8 cellular contexts compared by ENCODE assay signal in genomic region chr5:115586525-115587146, GRCh38. TPM values are rescaled to one million over a fixed set of nuclear protein-coding genes. Genes with fewer than 3 reads are reported as not detected.
DNase-seq lines count a peak whose midpoint lies in the region; ATAC-seq and TF ChIP-seq lines count a peak whose summit lies in the region.

No MANE protein-coding gene starts in this region.

- TF ChIP-seq POLR2A in gastrocnemius medialis (IDR thresholded peaks at IDR 0.05): no peak

- H4K8ac ChIP-seq in mesendoderm (ENCODE audit: low read depth, low read length): no peak overlapping the region

- no TSS peak for BruUV-seq in Panc1 (replicated peaks; lab: Mats Ljungman, UMichigan)

- CTCF ChIA-PET in CD4-positive, alpha-beta memory T cell (lab: Charles Lee; ENCODE audit: partially characterized antibody): interaction anchor here (5.6 kb wide), 2 partner anchors 11 to 277 kb away, joined by 42 to 48 read pairs; no protein-coding TSS in a partner anchor
- CTCF ChIA-PET in HEK293 (lab: Yijun Ruan, JAX): interaction anchor here (0.9 to 5.2 kb wide), 2 partner anchors 14 to 277 kb away, joined by 5 to 23 read pairs; no protein-coding TSS in a partner anchor
- CTCF ChIA-PET in Panc1 (lab: Charles Lee): no interaction called here
- CTCF ChIA-PET in activated naive CD4-positive, alpha-beta T cell treated with anti-CD3 and anti-CD28 coated beads for 36 hours (lab: Charles Lee): interaction anchor here (0.6 to 1.0 kb wide), 4 partner anchors 10 to 276 kb away, joined by 3 to 4 read pairs (median 4); no protein-coding TSS in a partner anchor

- H2AK5ac ChIP-seq in mesendoderm (ENCODE audit: low read length): no peak overlapping the region

- in situ Hi-C loops in Panc1 (cut with HindIII; ENCODE audit: low pct_unique_long_range_greater_than_20kb, low sequenced_read_pairs) (no loop called here), gastrocnemius medialis (cut with MboI; ENCODE audit: low sequenced_read_pairs in 4 of 4) (loop anchor here in 2 of 4 donors (5.0 to 10.0 kb wide), 2 partner anchors 212 to 274 kb away; no protein-coding TSS in a partner anchor)

- DNase-seq in CD4-positive, alpha-beta memory T cell: peak in 4 of 5 donors; percentile 19 to 37 (median 30)
- DNase-seq in Panc1 (ENCODE audit: low read depth, low spot score): no peak
- DNase-seq in fibroblast of gingiva (ENCODE audit: low read depth): peak; percentile 56
- no peak for DNase-seq in gastrocnemius medialis
- DNase-seq in mesendoderm: no peak
- no peak for DNase-seq in amygdala (lab: John Stamatoyannopoulos, UW)
- no peak for DNase-seq in activated naive CD4-positive, alpha-beta T cell treated with anti-CD3 and anti-CD28 coated beads for 36 hours

- no peaks in the 10 kb centered on the region for H3K9me3 ChIP-seq in CD4-positive, alpha-beta memory T cell (ENCODE audit: control insufficient read depth in 1 of 2, low read length in 2 of 2)
- H3K9me3 ChIP-seq in HEK293 (ENCODE audit: control insufficient read depth, insufficient read depth, low read depth, low read length) (no peaks in the 10 kb centered on the region), Panc1 (ENCODE audit: control insufficient read depth, insufficient read depth, low read depth, low read length) (no peaks in the 10 kb centered on the region), gastrocnemius medialis (no peaks in the 10 kb centered on the region)

- H3K4me1 Mint-ChIP-seq in CD4-positive, alpha-beta memory T cell: no peaks in the 10 kb centered on the region
- no peaks in the 10 kb centered on the region for H3K4me1 Mint-ChIP-seq in activated naive CD4-positive, alpha-beta T cell treated with anti-CD3 and anti-CD28 coated beads for 36 hours (ENCODE audit: low read depth)

- no peaks in the 10 kb centered on the region for H3K27me3 ChIP-seq in CD4-positive, alpha-beta memory T cell (ENCODE audit: insufficient read depth, low read length)
- H3K27me3 ChIP-seq in Panc1 (ENCODE audit: control insufficient read depth, insufficient read depth, low read length) (no peaks in the 10 kb centered on the region), gastrocnemius medialis (no peaks in the 10 kb centered on the region), mesendoderm (ENCODE audit: insufficient read depth, low read length, poor library complexity) (no peaks in the 10 kb centered on the region)

- no peak overlapping the region for H3K56ac ChIP-seq in mesendoderm (ENCODE audit: low read length)

- no peak overlapping the region for H3K4ac ChIP-seq in mesendoderm (ENCODE audit: low read depth, low read length)

- H2BK15ac ChIP-seq in mesendoderm (replicated peaks; ENCODE audit: low read depth): no peak overlapping the region

- no peak overlapping the region for H3K4me3 ChIP-seq in CD4-positive, alpha-beta memory T cell (ENCODE audit: low read length in 2 of 2)
- H3K4me3 ChIP-seq in HEK293 (ENCODE audit: low read depth, low read length) (no peak overlapping the region), Panc1 (ENCODE audit: low read depth in 2 of 2, low read length in 2 of 2) (no peak overlapping the region), gastrocnemius medialis (no peak overlapping the region), mesendoderm (ENCODE audit: low read length) (no peak overlapping the region)

- no peak overlapping the region for H3K23ac ChIP-seq in mesendoderm (ENCODE audit: low read length)

- POLR2A ChIA-PET in CD4-positive, alpha-beta memory T cell (lab: Charles Lee; ENCODE audit: partially characterized antibody): no interaction called here
- POLR2A ChIA-PET in HEK293 (lab: Yijun Ruan, JAX): no interaction called here
- POLR2A ChIA-PET in Panc1 (lab: Charles Lee): no interaction called here

- no CpG with 5 or more reads among the region's 6 CpGs for WGBS in mesendoderm (ENCODE audit: extremely low coverage, insufficient coverage, low lambda C conversion rate)

- TF ChIP-seq CTCF in HEK293 (tag by site-specific recombination; IDR thresholded peaks at IDR 0.05) (no peak), Panc1 (IDR thresholded peaks at IDR 0.05) (peak; percentile 67), gastrocnemius medialis (IDR thresholded peaks at IDR 0.05 in 4 of 5, conservative IDR thresholded peaks at IDR 0.05 in 1 of 5) (peak; percentile 58 to 66 (median 64))

- no peak overlapping the region for H4K5ac ChIP-seq in mesendoderm (ENCODE audit: low read length)

- no peaks in the 10 kb centered on the region for H3K79me2 ChIP-seq in mesendoderm (ENCODE audit: control insufficient read depth, insufficient read depth, low read length)

- H3K4me2 ChIP-seq in mesendoderm (ENCODE audit: low read length): no peak overlapping the region

- H3K27ac ChIP-seq in CD4-positive, alpha-beta memory T cell (ENCODE audit: low read depth, low read length): no peak overlapping the region
- H3K27ac ChIP-seq in HEK293 (ENCODE audit: extremely low read depth, low read depth, low read length): no peak overlapping the region
- H3K27ac ChIP-seq in Panc1 (ENCODE audit: low read length): no peak overlapping the region
- peak overlapping the region in 2 of 4 donors; percentile 25 to 29 for H3K27ac ChIP-seq in gastrocnemius medialis
- no peak overlapping the region for H3K27ac ChIP-seq in mesendoderm (ENCODE audit: low read depth, low read length)

- ATAC-seq in Panc1 (0 out of 2 replicates have a peak, but pooled peaks have one; percentile 38), gastrocnemius medialis (peak; percentile 49 to 60)

- no peak overlapping the region for H3K27ac Mint-ChIP-seq in CD4-positive, alpha-beta memory T cell
- no peak overlapping the region for H3K27ac Mint-ChIP-seq in activated naive CD4-positive, alpha-beta T cell treated with anti-CD3 and anti-CD28 coated beads for 36 hours

- H3K79me1 ChIP-seq in mesendoderm (ENCODE audit: low read length): no peaks in the 10 kb centered on the region

- intact Hi-C loops in CD4-positive, alpha-beta memory T cell (cut with micrococcal nuclease): loop anchor here (1.0 to 2.0 kb wide), 3 partner anchors 277 to 1974 kb away; no protein-coding TSS in a partner anchor
- intact Hi-C loops in Panc1 (cut with micrococcal nuclease; ENCODE audit: unreplicated experiment): loop anchor here (1.0 kb wide), 1 partner anchor 277 kb away; no protein-coding TSS in a partner anchor
- intact Hi-C loops in gastrocnemius medialis (cut with DNase I; ENCODE audit: low total_unique reads): loop anchor here (1.0 to 5.0 kb wide), 2 partner anchors 209 to 277 kb away; no protein-coding TSS in a partner anchor
- intact Hi-C loops in activated naive CD4-positive, alpha-beta T cell treated with anti-CD3 and anti-CD28 coated beads for 36 hours (cut with micrococcal nuclease): loop anchor here (1.0 to 10.0 kb wide), 5 partner anchors 277 to 1972 kb away; no protein-coding TSS in a partner anchor

- no peaks in the 10 kb centered on the region for H3K27me3 Mint-ChIP-seq in CD4-positive, alpha-beta memory T cell
- no peaks in the 10 kb centered on the region for H3K27me3 Mint-ChIP-seq in activated naive CD4-positive, alpha-beta T cell treated with anti-CD3 and anti-CD28 coated beads for 36 hours (ENCODE audit: low read depth)

- no peaks in the 10 kb centered on the region for H3K9me3 Mint-ChIP-seq in CD4-positive, alpha-beta memory T cell
- H3K9me3 Mint-ChIP-seq in activated naive CD4-positive, alpha-beta T cell treated with anti-CD3 and anti-CD28 coated beads for 36 hours: no peaks in the 10 kb centered on the region

- H2BK5ac ChIP-seq in mesendoderm (ENCODE audit: low read length): no peak overlapping the region

- H3K4me3 Mint-ChIP-seq in CD4-positive, alpha-beta memory T cell: no peak overlapping the region
- H3K4me3 Mint-ChIP-seq in activated naive CD4-positive, alpha-beta T cell treated with anti-CD3 and anti-CD28 coated beads for 36 hours: no peak overlapping the region

- no peak overlapping the region for H3K9ac ChIP-seq in mesendoderm (ENCODE audit: low read length)

- no peak overlapping the region for H3K18ac ChIP-seq in mesendoderm (ENCODE audit: low read length)

- H2BK120ac ChIP-seq in mesendoderm (ENCODE audit: low read depth, low read length): no peak overlapping the region

- no peaks in the 10 kb centered on the region for H3K36me3 Mint-ChIP-seq in CD4-positive, alpha-beta memory T cell
- H3K36me3 Mint-ChIP-seq in activated naive CD4-positive, alpha-beta T cell treated with anti-CD3 and anti-CD28 coated beads for 36 hours (ENCODE audit: low read depth): no peaks in the 10 kb centered on the region

- no peaks in the 10 kb centered on the region for H3K4me1 ChIP-seq in CD4-positive, alpha-beta memory T cell (ENCODE audit: insufficient read depth, low read length)
- H3K4me1 ChIP-seq in HEK293 (ENCODE audit: control insufficient read depth, insufficient read depth, low read length) (no peaks in the 10 kb centered on the region), Panc1 (ENCODE audit: control insufficient read depth, insufficient read depth, low read length) (no peaks in the 10 kb centered on the region), gastrocnemius medialis (peaks cover 33 to 42% of the 10 kb centered on the region in 2 donors), mesendoderm (ENCODE audit: control insufficient read depth, low read depth, low read length) (no peaks in the 10 kb centered on the region)

- no peaks in the 10 kb centered on the region for H3K36me3 ChIP-seq in CD4-positive, alpha-beta memory T cell (ENCODE audit: insufficient read depth, low read length)
- H3K36me3 ChIP-seq in HEK293 (ENCODE audit: control insufficient read depth in 2 of 2, insufficient read depth in 1 of 2, low read length in 2 of 2) (no peaks in the 10 kb centered on the region), Panc1 (ENCODE audit: control insufficient read depth, insufficient read depth, low read length) (no peaks in the 10 kb centered on the region), gastrocnemius medialis (no peaks in the 10 kb centered on the region), mesendoderm (ENCODE audit: control insufficient read depth, insufficient read depth, low read length) (no peaks in the 10 kb centered on the region)

RNA-seq across cellular contexts. Expression of gene TICAM2, which starts 15.6 kb away (rescaled TPM):
- total RNA-seq in CD4-positive, alpha-beta memory T cell: 1 to 10 TPM; 1.3 to 1.6 TPM
- under 1 TPM in 1 of 2 donors, not detected in 1; 0.52 TPM for polyA plus RNA-seq in CD4-positive, alpha-beta memory T cell
- total RNA-seq in Panc1 (2021; ENCODE audit: unreplicated experiment) (1.6 TPM), gastrocnemius medialis (1 to 10 TPM in 1 of 4 donors, under 1 TPM in 3; 0.59 to 1.3 (median 0.78) TPM)
- polyA plus RNA-seq in Panc1 (2012; ENCODE audit: insufficient read length): not detected
- polyA plus RNA-seq in mesendoderm (2013, experiment 1 of 2): 0.04 TPM
- 0.22 TPM for polyA plus RNA-seq in mesendoderm (2013, experiment 2 of 2)
- total RNA-seq in activated naive CD4-positive, alpha-beta T cell treated with anti-CD3 and anti-CD28 coated beads for 36 hours: under 1 TPM; 0.72 to 0.91 TPM

RNA-seq across cellular contexts. Expression of gene TMED7, which starts 39.2 kb away (rescaled TPM):
- 10 to 100 TPM; 47.5 to 49.5 TPM for total RNA-seq in CD4-positive, alpha-beta memory T cell
- polyA plus RNA-seq in CD4-positive, alpha-beta memory T cell: 10 to 100 TPM; 32.1 to 36.9 TPM
- total RNA-seq in Panc1 (2021; ENCODE audit: unreplicated experiment) (113 TPM), gastrocnemius medialis (100 to 1,000 TPM in 1 of 4 donors, 10 to 100 TPM in 3; 53.1 to 122 (median 68.6) TPM)
- 65.0 TPM for polyA plus RNA-seq in Panc1 (2012; ENCODE audit: insufficient read length)
- polyA plus RNA-seq in mesendoderm (2013, experiment 1 of 2): 41.5 TPM
- 41.6 TPM for polyA plus RNA-seq in mesendoderm (2013, experiment 2 of 2)
- 10 to 100 TPM; 34.6 to 35.4 TPM for total RNA-seq in activated naive CD4-positive, alpha-beta T cell treated with anti-CD3 and anti-CD28 coated beads for 36 hours

RNA-seq across cellular contexts. Expression of gene FEM1C, which starts 42.1 kb away (rescaled TPM):
- 10 to 100 TPM; 17.4 to 19.7 TPM for total RNA-seq in CD4-positive, alpha-beta memory T cell
- polyA plus RNA-seq in CD4-positive, alpha-beta memory T cell: 1 to 10 TPM; 2.3 to 3.8 TPM
- 10.4 TPM for total RNA-seq in Panc1 (2021; ENCODE audit: unreplicated experiment)
- 3.0 TPM for polyA plus RNA-seq in Panc1 (2012; ENCODE audit: insufficient read length)
- total RNA-seq in gastrocnemius medialis: 10 to 100 TPM; 18.9 to 39.4 (median 33.7) TPM
- 6.2 TPM for polyA plus RNA-seq in mesendoderm (2013, experiment 1 of 2)
- polyA plus RNA-seq in mesendoderm (2013, experiment 2 of 2): 6.0 TPM
- 1 to 10 TPM; 9.7 to 10.0 TPM for total RNA-seq in activated naive CD4-positive, alpha-beta T cell treated with anti-CD3 and anti-CD28 coated beads for 36 hours

Comparison
In these comparisons a context has a peak if more than half of its experiments do, and no peak if none do; other contexts are left out.
1. DNase-seq: peak in CD4-positive, alpha-beta memory T cell (4 of 5) and fibroblast of gingiva (single experiment); none in Panc1 (single experiment), gastrocnemius medialis (0 of 2), mesendoderm (single experiment), amygdala (0 of 56) and activated naive CD4-positive, alpha-beta T cell treated with anti-CD3 and anti-CD28 coated beads for 36 hours (single experiment).